Comparison of ENCODE assay signal across 8 cellular contexts in genomic region chr17:28841901-28842281, GRCh38. TPM values are rescaled to one million over a fixed set of nuclear protein-coding genes. Genes with fewer than 3 reads are reported as not detected.
DNase-seq lines count a peak whose midpoint lies in the region; ATAC-seq and TF ChIP-seq lines count a peak whose summit lies in the region.

No MANE protein-coding gene starts in this region.

- no peaks in the 10 kb centered on the region for H3K9me3 ChIP-seq in CD4-positive, alpha-beta memory T cell (ENCODE audit: control insufficient read depth in 1 of 2, low read length in 2 of 2)
- H3K9me3 ChIP-seq in HUES64 (ENCODE audit: insufficient read depth, low read depth, low read length) (no peaks in the 10 kb centered on the region), aorta (ENCODE audit: control insufficient read depth, low read length) (no peaks in the 10 kb centered on the region)

- WGBS in HUES64, result 16% methylated on average over 6 of the region's 6 CpGs
- WGBS in aorta, 2 donors, result 0 to 1% methylated on average over 6 of the region's 6 CpGs

- CTCF ChIA-PET in CD4-positive, alpha-beta memory T cell (lab: Charles Lee; ENCODE audit: partially characterized antibody), result interaction anchor here (0.7 to 3.0 kb wide), 7 partner anchors 8 to 115 kb away, joined by 3 to 23 read pairs (median 8); partner anchors contain the start of genes FLOT2 and TLCD1

- H3K9me3 Mint-ChIP-seq in CD4-positive, alpha-beta memory T cell, result no peaks in the 10 kb centered on the region
- H3K9me3 Mint-ChIP-seq in brain, result no peaks in the 10 kb centered on the region
- H3K9me3 Mint-ChIP-seq in memory B cell, result no peaks in the 10 kb centered on the region

- peak overlapping the region; percentile 93 to 100 (median 98) for H3K4me3 Mint-ChIP-seq in CD4-positive, alpha-beta memory T cell
- H3K4me3 Mint-ChIP-seq in brain (peak overlapping the region; percentile 95 to 99 (median 98)), memory B cell (peak overlapping the region; percentile 100)

- H3K9ac ChIP-seq in HUES64 (ENCODE audit: low read depth, low read length), result peak overlapping the region; percentile 83

- peak overlapping the region; percentile 55 to 87 for H3K4me3 ChIP-seq in CD4-positive, alpha-beta memory T cell (ENCODE audit: low read length in 2 of 2)
- H3K4me3 ChIP-seq in HUES64 (ENCODE audit: low read length) (peak overlapping the region; percentile 91), aorta (ENCODE audit: low read length in 2 of 2) (peak overlapping the region; percentile 40 to 72)

- ATAC-seq in memory B cell (ENCODE audit: low read depth), result peak; percentile 17
- no peak for ATAC-seq in aorta (ENCODE audit: low FRiP score)
- no peak for ATAC-seq in HG02938 (IDR thresholded peaks at IDR 0.05; ENCODE audit: unreplicated experiment)
- ATAC-seq in GM18517 (IDR thresholded peaks at IDR 0.05; ENCODE audit: unreplicated experiment), result no peak

- no peaks in the 10 kb centered on the region for H3K27me3 Mint-ChIP-seq in CD4-positive, alpha-beta memory T cell
- H3K27me3 Mint-ChIP-seq in brain (peaks cover 4% of the 10 kb centered on the region), memory B cell (no peaks in the 10 kb centered on the region)

- intact Hi-C loops in CD4-positive, alpha-beta memory T cell (cut with micrococcal nuclease), result loop anchor here (1.0 to 2.0 kb wide), 4 partner anchors 29 to 109 kb away; partner anchors contain the start of genes DHRS13 and PHF12
- intact Hi-C loops in aorta (cut with DNase I), result loop anchor here in 1 of 2 donors (5.0 kb wide), 1 partner anchor 80 kb away; no protein-coding TSS in a partner anchor

- H3K4me1 ChIP-seq in CD4-positive, alpha-beta memory T cell (ENCODE audit: insufficient read depth, low read length), result peaks cover 25% of the 10 kb centered on the region
- H3K4me1 ChIP-seq in HUES64 (ENCODE audit: insufficient read depth, low read length), result no peaks in the 10 kb centered on the region
- no peaks in the 10 kb centered on the region for H3K4me1 ChIP-seq in aorta (ENCODE audit: control insufficient read depth in 1 of 2, insufficient read depth in 2 of 2, low read length in 2 of 2)

- no peaks in the 10 kb centered on the region for H3K36me3 ChIP-seq in CD4-positive, alpha-beta memory T cell (ENCODE audit: insufficient read depth, low read length)
- no peaks in the 10 kb centered on the region for H3K36me3 ChIP-seq in HUES64 (ENCODE audit: insufficient read depth, low read length)
- H3K36me3 ChIP-seq in aorta (ENCODE audit: control insufficient read depth in 1 of 2, insufficient read depth in 2 of 2, low read length in 1 of 2), result no peaks in the 10 kb centered on the region

- H3K27ac ChIP-seq in CD4-positive, alpha-beta memory T cell (ENCODE audit: low read depth, low read length), result peak overlapping the region; percentile 84
- H3K27ac ChIP-seq in HUES64 (ENCODE audit: low read depth, low read length) (peak overlapping the region; percentile 45), aorta (ENCODE audit: low read depth in 1 of 2, low read length in 2 of 2) (no peak overlapping the region)

- H3K27me3 ChIP-seq in CD4-positive, alpha-beta memory T cell (ENCODE audit: insufficient read depth, low read length), result no peaks in the 10 kb centered on the region
- H3K27me3 ChIP-seq in HUES64 (ENCODE audit: insufficient read depth, low read length) (no peaks in the 10 kb centered on the region), aorta (ENCODE audit: control insufficient read depth in 1 of 2, insufficient read depth in 2 of 2, low read length in 1 of 2) (no peaks in the 10 kb centered on the region)

- POLR2A ChIA-PET in CD4-positive, alpha-beta memory T cell (lab: Charles Lee; ENCODE audit: partially characterized antibody), result interaction anchor here (0.9 to 2.4 kb wide), 22 partner anchors 9 to 452 kb away, joined by 3 to 13 read pairs (median 4); partner anchors contain the start of genes DHRS13, ERAL1, FLOT2 and NUFIP2

- peaks cover 0 to 9% of the 10 kb centered on the region in 2 donors for H3K36me3 Mint-ChIP-seq in CD4-positive, alpha-beta memory T cell
- H3K36me3 Mint-ChIP-seq in brain, result no peaks in the 10 kb centered on the region
- H3K36me3 Mint-ChIP-seq in memory B cell, result no peaks in the 10 kb centered on the region

- H3K4me1 Mint-ChIP-seq in CD4-positive, alpha-beta memory T cell, result peaks cover 15 to 26% (median 21%) of the 10 kb centered on the region in 4 donors
- H3K4me1 Mint-ChIP-seq in brain (peaks cover 34% of the 10 kb centered on the region), memory B cell (peaks cover 10% of the 10 kb centered on the region)

- peak overlapping the region; percentile 93 to 99 (median 98) for H3K27ac Mint-ChIP-seq in CD4-positive, alpha-beta memory T cell
- H3K27ac Mint-ChIP-seq in brain, result peak overlapping the region; percentile 96 to 99 (median 98)
- peak overlapping the region; percentile 97 for H3K27ac Mint-ChIP-seq in memory B cell

- peak in 1 of 5 donors; percentile 28 for DNase-seq in CD4-positive, alpha-beta memory T cell
- DNase-seq in memory B cell (ENCODE audit: low spot score in 2 of 2) (no peak), aorta (no peak), NCI-H1417 (lab: John Stamatoyannopoulos, UW) (no peak)

- TF ChIP-seq CTCF in brain (conservative IDR thresholded peaks at IDR 0.05), result no peak

RNA-seq across cellular contexts. Expression of gene FAM222B, which starts 0.7 kb away (rescaled TPM):
- 10 to 100 TPM; 19.0 to 23.0 TPM for total RNA-seq in CD4-positive, alpha-beta memory T cell
- 10 to 100 TPM in 1 of 2 donors, 1 to 10 TPM in 1; 7.9 to 23.2 TPM for polyA plus RNA-seq in CD4-positive, alpha-beta memory T cell
- polyA plus RNA-seq in HUES64 (2013, experiment 1 of 2), result 45.7 TPM
- 57.8 TPM for polyA plus RNA-seq in HUES64 (2013, experiment 2 of 2)
- polyA plus RNA-seq in brain (ENCODE audit: insufficient read depth, low read depth, low replicate concordance) (32.3 TPM), aorta (1 to 10 TPM; 3.6 to 4.6 TPM)
- total RNA-seq in aorta, result 10 to 100 TPM; 18.4 to 18.7 TPM

RNA-seq across cellular contexts. Expression of gene ERAL1, which starts 12.9 kb away (rescaled TPM):
- 10 to 100 TPM; 23.5 to 24.3 TPM for total RNA-seq in CD4-positive, alpha-beta memory T cell
- 10 to 100 TPM; 41.1 to 41.7 TPM for polyA plus RNA-seq in CD4-positive, alpha-beta memory T cell
- 61.7 TPM for polyA plus RNA-seq in HUES64 (2013, experiment 1 of 2)
- 65.8 TPM for polyA plus RNA-seq in HUES64 (2013, experiment 2 of 2)
- polyA plus RNA-seq in brain (ENCODE audit: insufficient read depth, low read depth, low replicate concordance), result 91.1 TPM
- 10 to 100 TPM; 17.1 to 20.0 TPM for total RNA-seq in aorta
- polyA plus RNA-seq in aorta, result 10 to 100 TPM; 16.7 to 21.5 TPM

RNA-seq across cellular contexts. Expression of gene FLOT2, which starts 55.6 kb away (rescaled TPM):
- total RNA-seq in CD4-positive, alpha-beta memory T cell, result 100 to 1,000 TPM; 216 to 224 TPM
- polyA plus RNA-seq in CD4-positive, alpha-beta memory T cell, result 100 to 1,000 TPM; 284 to 288 TPM
- polyA plus RNA-seq in HUES64 (2013, experiment 1 of 2), result 88.0 TPM
- polyA plus RNA-seq in HUES64 (2013, experiment 2 of 2), result 93.1 TPM
- 183 TPM for polyA plus RNA-seq in brain (ENCODE audit: insufficient read depth, low read depth, low replicate concordance)
- 100 to 1,000 TPM in 1 of 2 donors, 10 to 100 TPM in 1; 99.1 to 108 TPM for total RNA-seq in aorta
- polyA plus RNA-seq in aorta, result 10 to 100 TPM; 51.8 to 58.3 TPM

Comparison
In these comparisons a context has a peak if more than half of its experiments do, and no peak if none do; other contexts are left out.
1. H3K27ac ChIP-seq: peak in CD4-positive, alpha-beta memory T cell (single experiment) and HUES64 (single experiment); none in aorta (0 of 2).
2. Peak in every context shown above with its lines, with median percentiles within 50 percentile points of each other: H3K4me3 ChIP-seq, H3K27ac Mint-ChIP-seq and H3K4me3 Mint-ChIP-seq.